11 cellular contexts compared by ENCODE assay signal in genomic region chr11:58406774-58407173, GRCh38. TPM values are rescaled to one million over a fixed set of nuclear protein-coding genes. Genes with fewer than 3 reads are reported as not detected.
"Had no signal": no experiment of that assay in that cellular context is flagged by ENCODE, and none has a peak within 500 bp of the region (broad histone marks: within the 10 kb centered on the region; RNA-seq: fewer than 3 reads in every experiment).

TSS of gene OR5B3 (minus strand) at chr11:58406874. CDS start at chr11:58403409, 3,465 bp downstream.

- H3K27ac ChIP-seq: GM23248 had no signal

- H3K4me1 ChIP-seq: HAP-1 had no signal

- DNase-seq: GM23248, GOT3, H7, H9, HCEC 1CT, HFFc6 had no signal

- H3K4me2 ChIP-seq: GM23338 had no signal

- H3K9ac ChIP-seq: GM23248 had no signal

- H2AFZ ChIP-seq: GM23248, GM23338 had no signal

- H3K4me3 ChIP-seq: GM23248, GM23338, HAP-1 had no signal

- H3K36me3 ChIP-seq: HAP-1 had no signal

- ATAC-seq: GM23338, HCT116 had no signal

- H3K9me3 ChIP-seq: HAP-1 had no signal

RNA-seq across cellular contexts. Expression of gene OR5B3, which starts in this region (rescaled TPM):
- total RNA-seq: GM23248, GM23338, H1, H4, H7, H9, HFFc6 had no signal
- polyA plus RNA-seq: GM23248, GM23338, H1 had no signal
